Comparison of ENCODE assay signal across 1 cellular context in genomic region chr16:46836521-46837292, GRCh38.
TF ChIP-seq lines count a peak whose summit lies in the region.

No MANE protein-coding gene starts in this region.

TF ChIP-seq in GM23338, 12 proteins besides CTCF, POLR2A, EP300 and RAD21 (continued from another document):
- no peak for TF ChIP-seq JUNB (IDR thresholded peaks at IDR 0.05; ENCODE audit: unreplicated experiment)
